2 cellular contexts compared by ENCODE assay signal in genomic region chr19:38513762-38514167, GRCh38.
TF ChIP-seq lines count a peak whose summit lies in the region.

No MANE protein-coding gene starts in this region.

TF ChIP-seq in A549, 52 proteins besides CTCF, POLR2A, EP300 and RAD21 (continued from another document):
- no peak for TF ChIP-seq MAFK (IDR thresholded peaks at IDR 0.05; ENCODE audit: partially characterized antibody)
- no peak for TF ChIP-seq ZSCAN20 (CRISPR knock-in tag; IDR thresholded peaks at IDR 0.05)
- TF ChIP-seq TP53 (CRISPR knock-in tag; IDR thresholded peaks at IDR 0.05) = no peak
- no peak for TF ChIP-seq ELK1 (IDR thresholded peaks at IDR 0.05; ENCODE audit: low read depth, low read length)
- no peak for TF ChIP-seq SREBF2 (IDR thresholded peaks at IDR 0.05)
- TF ChIP-seq ZC3H11A (IDR thresholded peaks at IDR 0.05) = no peak

TF ChIP-seq in K562, 482 proteins besides CTCF, POLR2A, EP300 and RAD21 (continued from another document):
- no peak for TF ChIP-seq SIN3A (IDR thresholded peaks at IDR 0.05; ENCODE audit: borderline replicate concordance in 2 of 2, control insufficient read depth in 1 of 2, low read depth in 2 of 2, low read length in 2 of 2)
- TF ChIP-seq ZNF518B (CRISPR knock-in tag; IDR thresholded peaks at IDR 0.05) = no peak
- TF ChIP-seq POLR3A (IDR thresholded peaks at IDR 0.05; ENCODE audit: borderline replicate concordance, extremely low read depth, insufficient read depth, insufficient read length) = no peak
- no peak for TF ChIP-seq ZNF511 (CRISPR knock-in tag; IDR thresholded peaks at IDR 0.05)
- TF ChIP-seq, protein P1, sequence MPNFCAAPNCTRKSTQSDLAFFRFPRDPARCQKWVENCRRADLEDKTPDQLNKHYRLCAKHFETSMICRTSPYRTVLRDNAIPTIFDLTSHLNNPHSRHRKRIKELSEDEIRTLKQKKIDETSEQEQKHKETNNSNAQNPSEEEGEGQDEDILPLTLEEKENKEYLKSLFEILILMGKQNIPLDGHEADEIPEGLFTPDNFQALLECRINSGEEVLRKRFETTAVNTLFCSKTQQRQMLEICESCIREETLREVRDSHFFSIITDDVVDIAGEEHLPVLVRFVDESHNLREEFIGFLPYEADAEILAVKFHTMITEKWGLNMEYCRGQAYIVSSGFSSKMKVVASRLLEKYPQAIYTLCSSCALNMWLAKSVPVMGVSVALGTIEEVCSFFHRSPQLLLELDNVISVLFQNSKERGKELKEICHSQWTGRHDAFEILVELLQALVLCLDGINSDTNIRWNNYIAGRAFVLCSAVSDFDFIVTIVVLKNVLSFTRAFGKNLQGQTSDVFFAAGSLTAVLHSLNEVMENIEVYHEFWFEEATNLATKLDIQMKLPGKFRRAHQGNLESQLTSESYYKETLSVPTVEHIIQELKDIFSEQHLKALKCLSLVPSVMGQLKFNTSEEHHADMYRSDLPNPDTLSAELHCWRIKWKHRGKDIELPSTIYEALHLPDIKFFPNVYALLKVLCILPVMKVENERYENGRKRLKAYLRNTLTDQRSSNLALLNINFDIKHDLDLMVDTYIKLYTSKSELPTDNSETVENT (CRISPR knock-in tag; IDR thresholded peaks at IDR 0.05) = no peak
- no peak for TF ChIP-seq KLF6 (CRISPR knock-in tag; IDR thresholded peaks at IDR 0.05; ENCODE audit: borderline replicate concordance)
